21 cellular contexts compared by ENCODE assay signal in genomic region chr7:151666886-151667285, GRCh38.
DNase-seq lines count a peak whose midpoint lies in the region; ATAC-seq and TF ChIP-seq lines count a peak whose summit lies in the region.
"Had no signal": no experiment of that assay in that cellular context is flagged by ENCODE, and none has a peak within 500 bp of the region (broad histone marks: within the 10 kb centered on the region; RNA-seq: fewer than 3 reads in every experiment).

No MANE protein-coding gene starts in this region.

- intact Hi-C loops in Right ventricle myocardium inferior (cut with DNase I): no loop called here
- intact Hi-C loops in body of pancreas (cut with DNase I): no loop called here

- H3K4me3 ChIP-seq in right atrium auricular region: no peak overlapping the region
- H3K4me3 ChIP-seq in body of pancreas: no peak overlapping the region
- H3K4me3 ChIP-seq: GM23338 had no signal

- peaks cover 31 to 38% of the 10 kb centered on the region in 2 donors for H3K4me1 Mint-ChIP-seq in natural killer cell treated with Interleukin-12 subunit alpha and Interleukin-12 subunit beta and Interleukin-15 and Interleukin-18, amount 100 ng/mL, for 72 hours (ENCODE audit: low read depth in 2 of 2)
- H3K4me1 Mint-ChIP-seq: IgD-negative memory B cell had no signal

- TF ChIP-seq CTCF in right atrium auricular region (IDR thresholded peaks at IDR 0.05): no peak
- no peak for TF ChIP-seq CTCF in body of pancreas (IDR thresholded peaks at IDR 0.05)

- H3K27me3 ChIP-seq in right atrium auricular region (no peaks in the 10 kb centered on the region), body of pancreas (no peaks in the 10 kb centered on the region)

- peak overlapping the region; percentile 82 to 97 for H3K27ac ChIP-seq in right atrium auricular region
- no peak overlapping the region for H3K27ac ChIP-seq in body of pancreas
- H3K27ac ChIP-seq: C4-2B had no signal

- no peaks in the 10 kb centered on the region for H3K36me3 Mint-ChIP-seq in natural killer cell treated with Interleukin-12 subunit alpha and Interleukin-12 subunit beta and Interleukin-15 and Interleukin-18, amount 100 ng/mL, for 72 hours

- no peak for TF ChIP-seq POLR2A in body of pancreas (IDR thresholded peaks at IDR 0.05)

- peak; percentile 20 for ATAC-seq in Right ventricle myocardium inferior
- no peak for ATAC-seq in natural killer cell treated with Interleukin-12 subunit alpha and Interleukin-12 subunit beta and Interleukin-15 and Interleukin-18, amount 100 ng/mL, for 72 hours
- ATAC-seq in body of pancreas: no peak
- no peak for ATAC-seq in GM21529 (IDR thresholded peaks at IDR 0.05; ENCODE audit: unreplicated experiment)
- ATAC-seq: GM23338 had no signal

- H3K9me3 ChIP-seq in right atrium auricular region (peaks cover 0 to 8% of the 10 kb centered on the region in 2 donors), body of pancreas (no peaks in the 10 kb centered on the region)

- H3K4me3 Mint-ChIP-seq in natural killer cell treated with Interleukin-12 subunit alpha and Interleukin-12 subunit beta and Interleukin-15 and Interleukin-18, amount 100 ng/mL, for 72 hours: peak overlapping the region; percentile 16
- H3K4me3 Mint-ChIP-seq: GM23338, IgD-negative memory B cell had no signal

- H3K36me3 ChIP-seq in right atrium auricular region (peaks cover 7% of the 10 kb centered on the region), body of pancreas (replicated peaks in 1 of 2; ENCODE audit: insufficient read depth in 1 of 2, low read depth in 2 of 2) (no peaks in the 10 kb centered on the region)

- peak; percentile 78 for DNase-seq in LHCN-M2 (ENCODE audit: low read depth)
- no peak for DNase-seq in Right ventricle myocardium inferior (ENCODE audit: missing footprints)
- peak; percentile 50 for DNase-seq in right atrium auricular region (ENCODE audit: low spot score)
- DNase-seq in natural killer cell treated with Interleukin-12 subunit alpha and Interleukin-12 subunit beta and Interleukin-15 and Interleukin-18, amount 100 ng/mL, for 72 hours (ENCODE audit: low spot score): no peak
- no peak for DNase-seq in body of pancreas
- DNase-seq in inferior parietal cortex (ENCODE audit: extremely low spot score): no peak
- no peak for DNase-seq in germinal center (ENCODE audit: low spot score)
- DNase-seq: DMS79; HCEC 1CT; Karpas-422; NCI-H1105; NCI-H1694; NCI-H2081 treated with DMSO at 0.1 percent for 48 hours; NCI-H510A; NCI-H748 treated with DMSO at 0.1 percent for 48 hours; NK-92 treated with Interleukin-12 subunit alpha and Interleukin-12 subunit beta, amount 100 ng/mL, for 24 hours; SIG-M5 had no signal

- WGBS in body of pancreas, 2 donors: 52% methylated on average over 3 of the region's 3 CpGs

- H3K4me1 ChIP-seq in right atrium auricular region (peaks cover 0 to 58% of the 10 kb centered on the region in 2 donors), body of pancreas (no peaks in the 10 kb centered on the region)

- no peaks in the 10 kb centered on the region for H3K9me3 Mint-ChIP-seq in natural killer cell treated with Interleukin-12 subunit alpha and Interleukin-12 subunit beta and Interleukin-15 and Interleukin-18, amount 100 ng/mL, for 72 hours

- H3K27me3 Mint-ChIP-seq in natural killer cell treated with Interleukin-12 subunit alpha and Interleukin-12 subunit beta and Interleukin-15 and Interleukin-18, amount 100 ng/mL, for 72 hours: no peaks in the 10 kb centered on the region
- H3K27me3 Mint-ChIP-seq: IgD-negative memory B cell had no signal

- H3K27ac Mint-ChIP-seq in natural killer cell treated with Interleukin-12 subunit alpha and Interleukin-12 subunit beta and Interleukin-15 and Interleukin-18, amount 100 ng/mL, for 72 hours: peak overlapping the region; percentile 36 to 45
- H3K27ac Mint-ChIP-seq: GM23338 had no signal

Comparison
In these comparisons a context has a peak if more than half of its experiments do, and no peak if none do; other contexts are left out.
1. DNase-seq: peak in LHCN-M2 (single experiment) and right atrium auricular region (single experiment); none in Right ventricle myocardium inferior (single experiment), natural killer cell treated with Interleukin-12 subunit alpha and Interleukin-12 subunit beta and Interleukin-15 and Interleukin-18, amount 100 ng/mL, for 72 hours (single experiment), body of pancreas (0 of 4), inferior parietal cortex (single experiment) and germinal center (single experiment).
2. H3K27ac ChIP-seq: peak in right atrium auricular region (2 of 2); none in body of pancreas (0 of 4).